In the genomic region with DNA sequence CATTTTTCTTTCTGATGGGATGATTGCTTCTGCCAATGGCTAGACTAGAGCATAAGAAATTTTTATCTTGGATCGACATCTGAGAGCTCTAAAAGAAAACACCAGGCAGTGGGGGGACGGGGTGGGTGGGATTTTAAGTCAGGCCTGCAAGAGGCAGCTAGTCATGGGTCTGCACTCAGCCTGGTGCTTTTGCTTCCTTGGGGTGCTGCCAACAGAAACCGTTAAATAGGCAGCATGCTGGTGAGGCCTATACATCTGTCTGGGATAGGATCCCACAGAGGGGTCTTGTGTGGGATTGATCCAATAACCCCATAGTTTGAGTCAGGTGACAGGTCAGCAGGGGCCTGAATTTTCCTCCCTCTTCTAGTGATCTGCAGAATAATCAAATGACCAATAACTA, we compare ENCODE assay signal across 13 cellular contexts. TPM values are rescaled to one million over a fixed set of nuclear protein-coding genes. Genes with fewer than 3 reads are reported as not detected.
DNase-seq lines count a peak whose midpoint lies in the region; ATAC-seq and TF ChIP-seq lines count a peak whose summit lies in the region.
"Had no signal": no experiment of that assay in that cellular context is flagged by ENCODE, and none has a peak within 500 bp of the region (broad histone marks: within the 10 kb centered on the region; RNA-seq: fewer than 3 reads in every experiment).

No MANE protein-coding gene starts in this region.

- TF ChIP-seq EP300 in gastroesophageal sphincter (IDR thresholded peaks at IDR 0.05) = no peak

- H3K4me1 ChIP-seq in gastroesophageal sphincter = peaks cover 10 to 29% (median 22%) of the 10 kb centered on the region in 3 donors

- no peaks in the 10 kb centered on the region for H3K9me3 ChIP-seq in T-helper 17 cell (ENCODE audit: control insufficient read depth, low read length, poor library complexity, severe bottlenecking)
- peaks cover 0 to 6% (median 0%) of the 10 kb centered on the region in 3 donors for H3K9me3 ChIP-seq in gastroesophageal sphincter

- H3K27me3 Mint-ChIP-seq in T-helper 17 cell = no peaks in the 10 kb centered on the region
- H3K27me3 Mint-ChIP-seq: activated naive CD8-positive, alpha-beta T cell treated with anti-CD3 and anti-CD28 coated beads, Interleukin-2, amount 50 U/mL, for 24 hours had no signal

- 24 to 40% methylated on average over 2 to 3 of the region's 3 CpGs for WGBS in gastroesophageal sphincter (ENCODE audit: low coverage in 1 of 2), 2 donors

- H3K27ac Mint-ChIP-seq in T-helper 17 cell = peak overlapping the region; percentile 88
- H3K27ac Mint-ChIP-seq: activated naive CD8-positive, alpha-beta T cell treated with anti-CD3 and anti-CD28 coated beads, Interleukin-2, amount 50 U/mL, for 24 hours; IgD-negative memory B cell had no signal

- TF ChIP-seq CTCF in gastroesophageal sphincter (IDR thresholded peaks at IDR 0.05) = no peak

- no peak overlapping the region for H3K4me3 ChIP-seq in gastroesophageal sphincter
- H3K4me3 ChIP-seq in skin epidermis = no peak overlapping the region

- peaks cover 16% of the 10 kb centered on the region for H3K4me1 Mint-ChIP-seq in T-helper 17 cell

- no peak overlapping the region for H3K4me3 Mint-ChIP-seq in T-helper 17 cell
- H3K4me3 Mint-ChIP-seq: activated naive CD8-positive, alpha-beta T cell treated with anti-CD3 and anti-CD28 coated beads, Interleukin-2, amount 50 U/mL, for 24 hours; IgD-negative memory B cell had no signal

- DNase-seq in EL = peak; percentile 51
- no peak for DNase-seq in T-helper 17 cell
- DNase-seq in midbrain (lab: John Stamatoyannopoulos, UW) = no peak
- DNase-seq in NCI-H510A (lab: John Stamatoyannopoulos, UW) = no peak
- DNase-seq in middle frontal gyrus (ENCODE audit: extremely low spot score, low spot score) = no peak
- DNase-seq: activated naive CD8-positive, alpha-beta T cell treated with anti-CD3 and anti-CD28 coated beads, Interleukin-2, amount 50 U/mL, for 24 hours; Calu3; NCI-H526 had no signal

- H3K27ac ChIP-seq in gastroesophageal sphincter (peak overlapping the region; percentile 80 to 85 (median 83)), skin epidermis (peak overlapping the region in 11 of 21 experiments; percentile 1 to 69 (median 42))

- ATAC-seq in T-helper 17 cell (no peak), gastroesophageal sphincter (no peak), GM18498 (IDR thresholded peaks at IDR 0.05; ENCODE audit: unreplicated experiment) (no peak)
- ATAC-seq: activated naive CD8-positive, alpha-beta T cell treated with anti-CD3 and anti-CD28 coated beads, Interleukin-2, amount 50 U/mL, for 24 hours; esophagus mucosa had no signal

- no peaks in the 10 kb centered on the region for H3K36me3 ChIP-seq in gastroesophageal sphincter

- no peaks in the 10 kb centered on the region for H3K27me3 ChIP-seq in gastroesophageal sphincter

- H3K36me3 Mint-ChIP-seq in T-helper 17 cell (ENCODE audit: low read depth) = peaks cover 2% of the 10 kb centered on the region

- TF ChIP-seq POLR2A in gastroesophageal sphincter (IDR thresholded peaks at IDR 0.05) = no peak

RNA-seq across cellular contexts. Expression of gene ZNRF1, which starts 26.9 kb away (rescaled TPM):
- 10 to 100 TPM; 10.7 to 18.1 TPM for total RNA-seq in T-helper 17 cell
- 10 to 100 TPM; 12.8 to 24.1 (median 19.0) TPM for total RNA-seq in gastroesophageal sphincter

RNA-seq across cellular contexts. Expression of gene WDR59, which starts 40.8 kb away (rescaled TPM):
- 100 to 1,000 TPM in 1 of 2 donors, 10 to 100 TPM in 1; 90.2 to 112 TPM for total RNA-seq in T-helper 17 cell
- 10 to 100 TPM; 18.4 to 31.3 (median 21.4) TPM for total RNA-seq in gastroesophageal sphincter
